Comparison of ENCODE assay signal across 24 cellular contexts in the genomic region with DNA sequence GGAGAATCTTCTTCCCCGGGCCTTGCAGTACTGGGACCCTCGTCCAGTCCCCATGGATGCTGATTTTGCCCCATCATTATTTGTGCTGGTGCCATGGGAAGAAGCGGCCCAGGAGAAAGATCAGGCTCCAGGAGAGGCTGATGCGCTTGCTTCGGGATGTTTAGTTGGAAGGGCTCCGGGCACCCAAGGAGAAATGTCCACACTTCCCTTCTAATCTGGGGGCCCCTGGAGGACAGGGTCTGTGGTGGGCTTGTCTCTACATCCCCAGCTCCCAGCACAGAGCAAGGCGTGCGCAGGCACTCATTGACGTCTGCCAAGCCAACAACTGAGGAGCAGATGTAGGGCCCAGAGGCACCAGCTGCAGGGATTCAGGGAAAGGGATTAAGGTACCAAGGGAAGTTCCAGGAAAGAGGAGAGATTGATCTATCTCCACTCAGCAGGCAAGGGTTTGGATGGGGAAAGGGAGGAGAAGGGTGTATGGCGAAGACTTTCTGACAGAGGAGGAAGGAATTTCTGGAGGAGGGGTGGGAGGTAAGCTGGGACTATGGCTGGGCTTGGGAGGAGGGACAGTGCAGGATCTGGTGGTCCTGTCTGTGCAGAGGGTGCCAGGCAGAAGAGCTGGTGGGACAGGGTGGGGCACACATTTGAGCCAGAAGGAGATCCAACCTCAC. TPM values are rescaled to one million over a fixed set of nuclear protein-coding genes. Genes with fewer than 3 reads are reported as not detected.
A peak's percentile ranks its signal among the peaks of the same experiment; 100 is the strongest.
DNase-seq lines count a peak whose midpoint lies in the region; ATAC-seq and TF ChIP-seq lines count a peak whose summit lies in the region.
"Had no signal": no experiment of that assay in that cellular context is flagged by ENCODE, and none has a peak within 500 bp of the region (broad histone marks: within the 10 kb centered on the region; RNA-seq: fewer than 3 reads in every experiment).

No MANE protein-coding gene starts in this region.

- H3K27me3 ChIP-seq in breast epithelium = peaks cover 0 to 28% of the 10 kb centered on the region in 2 donors
- H3K27me3 ChIP-seq: pancreas, right lobe of liver had no signal

- no peaks in the 10 kb centered on the region for H3K36me3 ChIP-seq in breast epithelium
- H3K36me3 ChIP-seq: esophagus muscularis mucosa, pancreas, right lobe of liver had no signal

- no peak for ATAC-seq in stimulated activated naive CD8-positive, alpha-beta T cell treated with anti-CD3 and anti-CD28 coated beads, Interleukin-15, amount 100 ng/mL, for 72 hours
- ATAC-seq in stimulated activated naive CD8-positive, alpha-beta T cell treated with anti-CD3 and anti-CD28 coated beads, Interleukin-15, Interleukin-2, amounts not matched to agents 100 U/mL and 50 U/mL, for 24 hours = no peak
- ATAC-seq in memory B cell (ENCODE audit: low read depth) (no peak), HG02970 (IDR thresholded peaks at IDR 0.05; ENCODE audit: low FRiP score, unreplicated experiment) (no peak), HG02642 (IDR thresholded peaks at IDR 0.05; ENCODE audit: poor library complexity, unreplicated experiment) (no peak)
- ATAC-seq: activated CD4-positive, CD25-positive, alpha-beta regulatory T cell treated with anti-CD3 and anti-CD28 coated beads, Interleukin-2, amount 50 U/mL, for 24 hours; activated CD8-positive, alpha-beta T cell treated with anti-CD3 and anti-CD28 coated beads for 36 hours; activated naive CD4-positive, alpha-beta T cell treated with anti-CD3 and anti-CD28 coated beads, Interleukin-2, amount 50 U/mL, for 72 hours had no signal

- peaks cover 60% of the 10 kb centered on the region for H3K27me3 Mint-ChIP-seq in stimulated activated naive CD8-positive, alpha-beta T cell treated with anti-CD3 and anti-CD28 coated beads, Interleukin-15, amount 100 ng/mL, for 72 hours
- peaks cover 30% of the 10 kb centered on the region for H3K27me3 Mint-ChIP-seq in memory B cell

- no peak overlapping the region for H3K4me3 ChIP-seq in breast epithelium
- H3K4me3 ChIP-seq: GM23248, lung, right lobe of liver had no signal

- H3K4me1 Mint-ChIP-seq in stimulated activated naive CD8-positive, alpha-beta T cell treated with anti-CD3 and anti-CD28 coated beads, Interleukin-15, amount 100 ng/mL, for 72 hours = peaks cover 22% of the 10 kb centered on the region
- peaks cover 11% of the 10 kb centered on the region for H3K4me1 Mint-ChIP-seq in memory B cell

- no peak for TF ChIP-seq POLR2A in breast epithelium (IDR thresholded peaks at IDR 0.05)

- TF ChIP-seq CTCF in breast epithelium (IDR thresholded peaks at IDR 0.05) = no peak

- H3K9me3 Mint-ChIP-seq in stimulated activated naive CD8-positive, alpha-beta T cell treated with anti-CD3 and anti-CD28 coated beads, Interleukin-15, amount 100 ng/mL, for 72 hours = no peaks in the 10 kb centered on the region
- H3K9me3 Mint-ChIP-seq in memory B cell = no peaks in the 10 kb centered on the region
- H3K9me3 Mint-ChIP-seq: activated CD8-positive, alpha-beta T cell treated with anti-CD3 and anti-CD28 coated beads for 36 hours; activated naive CD4-positive, alpha-beta T cell treated with anti-CD3 and anti-CD28 coated beads, Interleukin-2, amount 50 U/mL, for 72 hours had no signal

- H3K9me3 ChIP-seq in breast epithelium = no peaks in the 10 kb centered on the region
- H3K9me3 ChIP-seq: esophagus muscularis mucosa, pancreas, right lobe of liver had no signal

- H3K4me3 Mint-ChIP-seq in stimulated activated naive CD8-positive, alpha-beta T cell treated with anti-CD3 and anti-CD28 coated beads, Interleukin-15, amount 100 ng/mL, for 72 hours = peak overlapping the region; percentile 62 to 77
- peak overlapping the region; percentile 71 for H3K4me3 Mint-ChIP-seq in memory B cell

- no peak for DNase-seq in stimulated activated naive CD8-positive, alpha-beta T cell treated with anti-CD3 and anti-CD28 coated beads, Interleukin-15, amount 100 ng/mL, for 72 hours
- DNase-seq in stimulated activated naive CD8-positive, alpha-beta T cell treated with anti-CD3 and anti-CD28 coated beads, Interleukin-15, Interleukin-2, amounts not matched to agents 100 U/mL and 50 U/mL, for 24 hours = no peak
- DNase-seq in memory B cell (ENCODE audit: low spot score in 2 of 2) (no peak), breast epithelium (ENCODE audit: low spot score in 2 of 2) (no peak)
- DNase-seq: activated CD8-positive, alpha-beta T cell treated with anti-CD3 and anti-CD28 coated beads for 36 hours; cerebellar nuclear complex; effector CD4-positive, alpha-beta T cell; GM23248; kidney; NCI-H146; NCI-H526 had no signal

- no peak overlapping the region for H3K27ac Mint-ChIP-seq in stimulated activated naive CD8-positive, alpha-beta T cell treated with anti-CD3 and anti-CD28 coated beads, Interleukin-15, amount 100 ng/mL, for 72 hours
- no peak overlapping the region for H3K27ac Mint-ChIP-seq in memory B cell
- H3K27ac Mint-ChIP-seq: activated CD8-positive, alpha-beta T cell treated with anti-CD3 and anti-CD28 coated beads for 36 hours; activated naive CD4-positive, alpha-beta T cell treated with anti-CD3 and anti-CD28 coated beads, Interleukin-2, amount 50 U/mL, for 72 hours; CD14-positive monocyte had no signal

- no peaks in the 10 kb centered on the region for H3K4me1 ChIP-seq in breast epithelium
- H3K4me1 ChIP-seq: right lobe of liver had no signal

- intact Hi-C loops in breast epithelium (cut with DNase I; ENCODE audit: low total_unique reads) = no loop called here

- peaks cover 5% of the 10 kb centered on the region for H3K36me3 Mint-ChIP-seq in memory B cell
- H3K36me3 Mint-ChIP-seq: activated naive CD4-positive, alpha-beta T cell treated with anti-CD3 and anti-CD28 coated beads, Interleukin-2, amount 50 U/mL, for 72 hours had no signal

- H3K27ac ChIP-seq in angular gyrus (ENCODE audit: low read depth, low read length) (peak overlapping the region; percentile 41), breast epithelium (no peak overlapping the region)
- H3K27ac ChIP-seq: esophagus muscularis mucosa, GM23248, pancreas, right lobe of liver, RWPE1 had no signal

RNA-seq across cellular contexts. Expression of a gene that starts 38.7 kb away (rescaled TPM):
- total RNA-seq in breast epithelium = 100 to 1,000 TPM in 1 of 3 donors, 10 to 100 TPM in 2; 41.6 to 498 (median 48.2) TPM
- total RNA-seq: activated CD8-positive, alpha-beta T cell treated with anti-CD3 and anti-CD28 coated beads for 36 hours; activated naive CD4-positive, alpha-beta T cell treated with anti-CD3 and anti-CD28 coated beads, Interleukin-2, amount 50 U/mL, for 72 hours; esophagus muscularis mucosa; frontal cortex; kidney; M059J; right lobe of liver had no signal
